In the genomic region with DNA sequence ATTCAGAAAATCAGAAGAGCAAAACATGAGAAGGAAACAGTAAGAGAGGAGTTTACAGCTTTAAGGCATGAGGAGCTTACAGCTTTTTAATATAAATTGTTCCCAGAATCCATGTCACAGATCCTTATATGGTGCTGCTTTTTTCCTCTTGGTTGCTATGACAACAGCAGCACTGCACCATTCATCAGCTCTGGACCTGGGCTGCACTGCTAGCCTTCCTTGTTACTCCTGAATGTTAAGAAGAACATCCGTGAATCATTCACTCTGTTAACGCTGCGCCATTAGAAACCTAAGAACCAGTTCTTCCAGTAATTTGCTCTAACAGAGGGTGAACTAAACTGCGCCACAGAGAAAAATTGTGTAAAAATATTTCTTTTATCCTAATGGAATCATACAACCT, we compare ENCODE assay signal across 13 cellular contexts.
DNase-seq lines count a peak whose midpoint lies in the region; TF ChIP-seq lines count a peak whose summit lies in the region.
"Had no signal": no experiment of that assay in that cellular context is flagged by ENCODE, and none has a peak within 500 bp of the region (broad histone marks: within the 10 kb centered on the region; RNA-seq: fewer than 3 reads in every experiment).

No MANE protein-coding gene starts in this region.

- WGBS in thyroid gland, 2 donors = 94 to 95% methylated on average over 4 of the region's 4 CpGs

- intact Hi-C loops in thyroid gland (cut with DNase I) = no loop called here
- intact Hi-C loops in CD4-positive, alpha-beta memory T cell (cut with micrococcal nuclease) = no loop called here

- peak overlapping the region; percentile 76 for H3K27ac Mint-ChIP-seq in glutamatergic neuron (ENCODE audit: unreplicated experiment)
- no peak overlapping the region for H3K27ac Mint-ChIP-seq in CD4-positive, alpha-beta memory T cell
- H3K27ac Mint-ChIP-seq: activated CD8-positive, alpha-beta T cell treated with anti-CD3 and anti-CD28 coated beads, Interleukin-2, amount 10 ng/mL, durations not matched to agents 7 days and 5 days; stimulated activated naive CD8-positive, alpha-beta T cell treated with anti-CD3 and anti-CD28 coated beads, Interleukin-15, Interleukin-2, amounts not matched to agents 100 ng/mL and 50 ng/mL, for 24 hours had no signal

- H3K4me1 ChIP-seq in thyroid gland = no peaks in the 10 kb centered on the region
- no peaks in the 10 kb centered on the region for H3K4me1 ChIP-seq in CD4-positive, alpha-beta memory T cell (ENCODE audit: insufficient read depth, low read length)
- H3K4me1 ChIP-seq: breast epithelium had no signal

- peak overlapping the region; percentile 75 for H3K4me3 Mint-ChIP-seq in glutamatergic neuron (ENCODE audit: unreplicated experiment)
- no peak overlapping the region for H3K4me3 Mint-ChIP-seq in CD4-positive, alpha-beta memory T cell
- H3K4me3 Mint-ChIP-seq: activated CD8-positive, alpha-beta T cell treated with anti-CD3 and anti-CD28 coated beads, Interleukin-2, amount 10 ng/mL, durations not matched to agents 7 days and 5 days; H9; stimulated activated naive CD8-positive, alpha-beta T cell treated with anti-CD3 and anti-CD28 coated beads, Interleukin-15, Interleukin-2, amounts not matched to agents 100 ng/mL and 50 ng/mL, for 24 hours had no signal

- TF ChIP-seq CTCF in VCaP (conservative IDR thresholded peaks at IDR 0.05) (no peak), glutamatergic neuron (IDR thresholded peaks at IDR 0.05; ENCODE audit: partially characterized antibody, unreplicated experiment) (no peak), retinal pigment epithelial cell (conservative IDR thresholded peaks at IDR 0.05; ENCODE audit: low read depth, low read length) (no peak), thyroid gland (IDR thresholded peaks at IDR 0.05) (no peak)

- peak; percentile 73 for DNase-seq in DMS153 (lab: John Stamatoyannopoulos, UW)
- no peak for DNase-seq in DMS153 treated with DMSO at 0.1 percent for 48 hours (lab: John Stamatoyannopoulos, UW; ENCODE audit: unreplicated experiment)
- DNase-seq in glutamatergic neuron = peak; percentile 27
- DNase-seq in retinal pigment epithelial cell (ENCODE audit: low read depth) = peak; percentile 41
- no peak for DNase-seq in thyroid gland
- DNase-seq in CD4-positive, alpha-beta memory T cell = no peak
- DNase-seq in activated CD4-positive, alpha-beta T cell treated with anti-CD3 and anti-CD28 coated beads, Interleukin-2, amount 50 U/mL, for 48 hours = no peak
- DNase-seq: 8988T; activated CD8-positive, alpha-beta T cell treated with anti-CD3 and anti-CD28 coated beads, Interleukin-2, amount 10 ng/mL, durations not matched to agents 7 days and 5 days; H9 had no signal

- no peaks in the 10 kb centered on the region for H3K9me3 Mint-ChIP-seq in glutamatergic neuron (ENCODE audit: unreplicated experiment)
- no peaks in the 10 kb centered on the region for H3K9me3 Mint-ChIP-seq in CD4-positive, alpha-beta memory T cell
- H3K9me3 Mint-ChIP-seq: H9; stimulated activated naive CD8-positive, alpha-beta T cell treated with anti-CD3 and anti-CD28 coated beads, Interleukin-15, Interleukin-2, amounts not matched to agents 100 ng/mL and 50 ng/mL, for 24 hours had no signal

- CTCF ChIA-PET in CD4-positive, alpha-beta memory T cell (lab: Charles Lee; ENCODE audit: partially characterized antibody) = no interaction called here

- no peaks in the 10 kb centered on the region for H3K27me3 ChIP-seq in thyroid gland
- no peaks in the 10 kb centered on the region for H3K27me3 ChIP-seq in CD4-positive, alpha-beta memory T cell (ENCODE audit: insufficient read depth, low read length)
- H3K27me3 ChIP-seq: breast epithelium had no signal

- H3K9me3 ChIP-seq in thyroid gland = no peaks in the 10 kb centered on the region
- no peaks in the 10 kb centered on the region for H3K9me3 ChIP-seq in CD4-positive, alpha-beta memory T cell (ENCODE audit: control insufficient read depth in 1 of 2, low read length in 2 of 2)
- H3K9me3 ChIP-seq: breast epithelium had no signal

- no peak for TF ChIP-seq POLR2A in thyroid gland (IDR thresholded peaks at IDR 0.05)

- no peaks in the 10 kb centered on the region for H3K27me3 Mint-ChIP-seq in glutamatergic neuron (ENCODE audit: unreplicated experiment)
- H3K27me3 Mint-ChIP-seq in CD4-positive, alpha-beta memory T cell = no peaks in the 10 kb centered on the region
- H3K27me3 Mint-ChIP-seq: stimulated activated naive CD8-positive, alpha-beta T cell treated with anti-CD3 and anti-CD28 coated beads, Interleukin-15, Interleukin-2, amounts not matched to agents 100 ng/mL and 50 ng/mL, for 24 hours had no signal

- peaks cover 14% of the 10 kb centered on the region for H3K4me1 Mint-ChIP-seq in glutamatergic neuron (ENCODE audit: low read depth, unreplicated experiment)
- H3K4me1 Mint-ChIP-seq in CD4-positive, alpha-beta memory T cell = no peaks in the 10 kb centered on the region

- POLR2A ChIA-PET in CD4-positive, alpha-beta memory T cell (lab: Charles Lee; ENCODE audit: partially characterized antibody) = no interaction called here

- H3K4me3 ChIP-seq in retinal pigment epithelial cell (ENCODE audit: low read length) (no peak overlapping the region), thyroid gland (replicated peaks in 1 of 3) (no peak overlapping the region)
- H3K4me3 ChIP-seq in CD4-positive, alpha-beta memory T cell (ENCODE audit: low read length in 2 of 2) = no peak overlapping the region
- H3K4me3 ChIP-seq: breast epithelium had no signal

- no peaks in the 10 kb centered on the region for H3K36me3 Mint-ChIP-seq in glutamatergic neuron (ENCODE audit: unreplicated experiment)
- H3K36me3 Mint-ChIP-seq in CD4-positive, alpha-beta memory T cell = peaks cover 0 to 1% of the 10 kb centered on the region in 2 donors

- no peaks in the 10 kb centered on the region for H3K36me3 ChIP-seq in thyroid gland
- H3K36me3 ChIP-seq in CD4-positive, alpha-beta memory T cell (ENCODE audit: insufficient read depth, low read length) = no peaks in the 10 kb centered on the region
- H3K36me3 ChIP-seq: breast epithelium had no signal

- H3K27ac ChIP-seq in VCaP = peak overlapping the region; percentile 65
- H3K27ac ChIP-seq in thyroid gland = no peak overlapping the region
- H3K27ac ChIP-seq in CD4-positive, alpha-beta memory T cell (ENCODE audit: low read depth, low read length) = no peak overlapping the region
- H3K27ac ChIP-seq: breast epithelium had no signal

Comparison
In these comparisons a context has a peak if more than half of its experiments do, and no peak if none do; other contexts are left out.
1. DNase-seq: peak in DMS153 (single experiment), glutamatergic neuron (single experiment) and retinal pigment epithelial cell (single experiment); none in DMS153 treated with DMSO at 0.1 percent for 48 hours (single experiment), thyroid gland (0 of 2), CD4-positive, alpha-beta memory T cell (0 of 5) and activated CD4-positive, alpha-beta T cell treated with anti-CD3 and anti-CD28 coated beads, Interleukin-2, amount 50 U/mL, for 48 hours (0 of 2).